ENCODE assay signal across 1 cellular context in genomic region chr1:32035119-32035518, GRCh38.
TF ChIP-seq lines count a peak whose summit lies in the region.

No MANE protein-coding gene starts in this region.

TF ChIP-seq in GM23338, 12 proteins besides CTCF, POLR2A, EP300 and RAD21 (continued from another document):
- TF ChIP-seq, protein P1, sequence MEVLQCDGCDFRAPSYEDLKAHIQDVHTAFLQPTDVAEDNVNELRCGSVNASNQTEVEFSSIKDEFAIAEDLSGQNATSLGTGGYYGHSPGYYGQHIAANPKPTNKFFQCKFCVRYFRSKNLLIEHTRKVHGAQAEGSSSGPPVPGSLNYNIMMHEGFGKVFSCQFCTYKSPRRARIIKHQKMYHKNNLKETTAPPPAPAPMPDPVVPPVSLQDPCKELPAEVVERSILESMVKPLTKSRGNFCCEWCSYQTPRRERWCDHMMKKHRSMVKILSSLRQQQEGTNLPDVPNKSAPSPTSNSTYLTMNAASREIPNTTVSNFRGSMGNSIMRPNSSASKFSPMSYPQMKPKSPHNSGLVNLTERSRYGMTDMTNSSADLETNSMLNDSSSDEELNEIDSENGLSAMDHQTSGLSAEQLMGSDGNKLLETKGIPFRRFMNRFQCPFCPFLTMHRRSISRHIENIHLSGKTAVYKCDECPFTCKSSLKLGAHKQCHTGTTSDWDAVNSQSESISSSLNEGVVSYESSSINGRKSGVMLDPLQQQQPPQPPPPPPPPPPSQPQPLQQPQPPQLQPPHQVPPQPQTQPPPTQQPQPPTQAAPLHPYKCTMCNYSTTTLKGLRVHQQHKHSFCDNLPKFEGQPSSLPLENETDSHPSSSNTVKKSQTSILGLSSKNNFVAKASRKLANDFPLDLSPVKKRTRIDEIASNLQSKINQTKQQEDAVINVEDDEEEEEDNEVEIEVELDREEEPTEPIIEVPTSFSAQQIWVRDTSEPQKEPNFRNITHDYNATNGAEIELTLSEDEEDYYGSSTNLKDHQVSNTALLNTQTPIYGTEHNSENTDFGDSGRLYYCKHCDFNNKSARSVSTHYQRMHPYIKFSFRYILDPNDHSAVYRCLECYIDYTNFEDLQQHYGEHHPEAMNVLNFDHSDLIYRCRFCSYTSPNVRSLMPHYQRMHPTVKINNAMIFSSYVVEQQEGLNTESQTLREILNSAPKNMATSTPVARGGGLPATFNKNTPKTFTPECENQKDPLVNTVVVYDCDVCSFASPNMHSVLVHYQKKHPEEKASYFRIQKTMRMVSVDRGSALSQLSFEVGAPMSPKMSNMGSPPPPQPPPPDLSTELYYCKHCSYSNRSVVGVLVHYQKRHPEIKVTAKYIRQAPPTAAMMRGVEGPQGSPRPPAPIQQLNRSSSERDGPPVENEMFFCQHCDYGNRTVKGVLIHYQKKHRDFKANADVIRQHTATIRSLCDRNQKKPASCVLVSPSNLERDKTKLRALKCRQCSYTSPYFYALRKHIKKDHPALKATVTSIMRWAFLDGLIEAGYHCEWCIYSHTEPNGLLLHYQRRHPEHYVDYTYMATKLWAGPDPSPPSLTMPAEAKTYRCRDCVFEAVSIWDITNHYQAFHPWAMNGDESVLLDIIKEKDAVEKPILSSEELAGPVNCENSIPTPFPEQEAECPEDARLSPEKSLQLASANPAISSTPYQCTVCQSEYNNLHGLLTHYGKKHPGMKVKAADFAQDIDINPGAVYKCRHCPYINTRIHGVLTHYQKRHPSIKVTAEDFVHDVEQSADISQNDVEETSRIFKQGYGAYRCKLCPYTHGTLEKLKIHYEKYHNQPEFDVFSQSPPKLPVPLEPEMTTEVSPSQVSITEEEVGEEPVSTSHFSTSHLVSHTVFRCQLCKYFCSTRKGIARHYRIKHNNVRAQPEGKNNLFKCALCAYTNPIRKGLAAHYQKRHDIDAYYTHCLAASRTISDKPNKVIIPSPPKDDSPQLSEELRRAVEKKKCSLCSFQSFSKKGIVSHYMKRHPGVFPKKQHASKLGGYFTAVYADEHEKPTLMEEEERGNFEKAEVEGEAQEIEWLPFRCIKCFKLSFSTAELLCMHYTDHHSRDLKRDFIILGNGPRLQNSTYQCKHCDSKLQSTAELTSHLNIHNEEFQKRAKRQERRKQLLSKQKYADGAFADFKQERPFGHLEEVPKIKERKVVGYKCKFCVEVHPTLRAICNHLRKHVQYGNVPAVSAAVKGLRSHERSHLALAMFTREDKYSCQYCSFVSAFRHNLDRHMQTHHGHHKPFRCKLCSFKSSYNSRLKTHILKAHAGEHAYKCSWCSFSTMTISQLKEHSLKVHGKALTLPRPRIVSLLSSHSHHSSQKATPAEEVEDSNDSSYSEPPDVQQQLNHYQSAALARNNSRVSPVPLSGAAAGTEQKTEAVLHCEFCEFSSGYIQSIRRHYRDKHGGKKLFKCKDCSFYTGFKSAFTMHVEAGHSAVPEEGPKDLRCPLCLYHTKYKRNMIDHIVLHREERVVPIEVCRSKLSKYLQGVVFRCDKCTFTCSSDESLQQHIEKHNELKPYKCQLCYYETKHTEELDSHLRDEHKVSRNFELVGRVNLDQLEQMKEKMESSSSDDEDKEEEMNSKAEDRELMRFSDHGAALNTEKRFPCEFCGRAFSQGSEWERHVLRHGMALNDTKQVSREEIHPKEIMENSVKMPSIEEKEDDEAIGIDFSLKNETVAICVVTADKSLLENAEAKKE (CRISPR knock-in tag; IDR thresholded peaks at IDR 0.05): no peak
- TF ChIP-seq, protein P2, sequence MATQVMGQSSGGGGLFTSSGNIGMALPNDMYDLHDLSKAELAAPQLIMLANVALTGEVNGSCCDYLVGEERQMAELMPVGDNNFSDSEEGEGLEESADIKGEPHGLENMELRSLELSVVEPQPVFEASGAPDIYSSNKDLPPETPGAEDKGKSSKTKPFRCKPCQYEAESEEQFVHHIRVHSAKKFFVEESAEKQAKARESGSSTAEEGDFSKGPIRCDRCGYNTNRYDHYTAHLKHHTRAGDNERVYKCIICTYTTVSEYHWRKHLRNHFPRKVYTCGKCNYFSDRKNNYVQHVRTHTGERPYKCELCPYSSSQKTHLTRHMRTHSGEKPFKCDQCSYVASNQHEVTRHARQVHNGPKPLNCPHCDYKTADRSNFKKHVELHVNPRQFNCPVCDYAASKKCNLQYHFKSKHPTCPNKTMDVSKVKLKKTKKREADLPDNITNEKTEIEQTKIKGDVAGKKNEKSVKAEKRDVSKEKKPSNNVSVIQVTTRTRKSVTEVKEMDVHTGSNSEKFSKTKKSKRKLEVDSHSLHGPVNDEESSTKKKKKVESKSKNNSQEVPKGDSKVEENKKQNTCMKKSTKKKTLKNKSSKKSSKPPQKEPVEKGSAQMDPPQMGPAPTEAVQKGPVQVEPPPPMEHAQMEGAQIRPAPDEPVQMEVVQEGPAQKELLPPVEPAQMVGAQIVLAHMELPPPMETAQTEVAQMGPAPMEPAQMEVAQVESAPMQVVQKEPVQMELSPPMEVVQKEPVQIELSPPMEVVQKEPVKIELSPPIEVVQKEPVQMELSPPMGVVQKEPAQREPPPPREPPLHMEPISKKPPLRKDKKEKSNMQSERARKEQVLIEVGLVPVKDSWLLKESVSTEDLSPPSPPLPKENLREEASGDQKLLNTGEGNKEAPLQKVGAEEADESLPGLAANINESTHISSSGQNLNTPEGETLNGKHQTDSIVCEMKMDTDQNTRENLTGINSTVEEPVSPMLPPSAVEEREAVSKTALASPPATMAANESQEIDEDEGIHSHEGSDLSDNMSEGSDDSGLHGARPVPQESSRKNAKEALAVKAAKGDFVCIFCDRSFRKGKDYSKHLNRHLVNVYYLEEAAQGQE (IDR thresholded peaks at IDR 0.05; ENCODE audit: unreplicated experiment): no peak
- TF ChIP-seq POLR2AphosphoS5 (IDR thresholded peaks at IDR 0.05; ENCODE audit: low read depth) (no peak), ETS1 (IDR thresholded peaks at IDR 0.05) (no peak), ZNF331 (CRISPR knock-in tag; IDR thresholded peaks at IDR 0.05; ENCODE audit: low read depth) (no peak), ZNF114 (CRISPR knock-in tag; IDR thresholded peaks at IDR 0.05) (no peak), STAT1 (IDR thresholded peaks at IDR 0.05; ENCODE audit: unreplicated experiment) (no peak), JUNB (IDR thresholded peaks at IDR 0.05; ENCODE audit: unreplicated experiment) (no peak), CREB1 (CRISPR knock-in tag; IDR thresholded peaks at IDR 0.05; ENCODE audit: low read depth) (no peak), EZH2phosphoT487 (IDR thresholded peaks at IDR 0.05; ENCODE audit: unreplicated experiment) (no peak), NANOG (IDR thresholded peaks at IDR 0.05; ENCODE audit: borderline replicate concordance) (no peak)
